In genomic region chr6:45608252-45608911, GRCh38 we compare ENCODE assay signal across 13 cellular contexts.
DNase-seq lines count a peak whose midpoint lies in the region; ATAC-seq, FAIRE-seq and TF ChIP-seq lines count a peak whose summit lies in the region.
"Had no signal": no experiment of that assay in that cellular context is flagged by ENCODE, and none has a peak within 500 bp of the region (broad histone marks: within the 10 kb centered on the region; RNA-seq: fewer than 3 reads in every experiment).

No MANE protein-coding gene starts in this region.

- no peak for TF ChIP-seq POLR2A in right lobe of liver (IDR thresholded peaks at IDR 0.05)

- FAIRE-seq in GM19239 (lab: Jason Lieb, UNC) = no peak

- no peaks in the 10 kb centered on the region for H3K36me3 ChIP-seq in right lobe of liver
- H3K36me3 ChIP-seq: HAP-1, thoracic aorta had no signal

- H3K4me1 Mint-ChIP-seq in activated T-helper 2 cell treated with anti-CD3 and anti-CD28 coated beads, Interferon-gamma antibody, Interleukin-2, Interleukin-4, amounts not matched to agents 10 μg/mL and 5 μg/mL and 100 μg/mL, durations not matched to agents 14 hours and 24 hours and 36 hours (ENCODE audit: low read depth) = peaks cover 48% of the 10 kb centered on the region

- peaks cover 15% of the 10 kb centered on the region for H3K9me3 Mint-ChIP-seq in activated T-helper 2 cell treated with anti-CD3 and anti-CD28 coated beads, Interferon-gamma antibody, Interleukin-2, Interleukin-4, amounts not matched to agents 10 μg/mL and 5 μg/mL and 100 μg/mL, durations not matched to agents 14 hours and 24 hours and 36 hours

- WGBS in right lobe of liver (ENCODE audit: insufficient coverage, low coverage, low lambda C conversion rate, missing lambda C conversion rate) = 65% methylated on average over 6 of the region's 10 CpGs

- TF ChIP-seq CTCF in AG10803 (conservative IDR thresholded peaks at IDR 0.05; ENCODE audit: low read length) = no peak
- TF ChIP-seq CTCF in right lobe of liver (IDR thresholded peaks at IDR 0.05) = no peak

- peaks cover 32% of the 10 kb centered on the region for H3K36me3 Mint-ChIP-seq in activated T-helper 2 cell treated with anti-CD3 and anti-CD28 coated beads, Interferon-gamma antibody, Interleukin-2, Interleukin-4, amounts not matched to agents 10 μg/mL and 5 μg/mL and 100 μg/mL, durations not matched to agents 14 hours and 24 hours and 36 hours (ENCODE audit: low read depth)
- H3K36me3 Mint-ChIP-seq: CD8-positive, alpha-beta T cell had no signal

- no peak overlapping the region for H3K4me3 Mint-ChIP-seq in activated T-helper 2 cell treated with anti-CD3 and anti-CD28 coated beads, Interferon-gamma antibody, Interleukin-2, Interleukin-4, amounts not matched to agents 10 μg/mL and 5 μg/mL and 100 μg/mL, durations not matched to agents 14 hours and 24 hours and 36 hours (ENCODE audit: low read depth)
- H3K4me3 Mint-ChIP-seq: activated naive CD4-positive, alpha-beta T cell treated with anti-CD3 and anti-CD28 coated beads for 36 hours; CD8-positive, alpha-beta T cell had no signal

- no peak overlapping the region for H3K27ac ChIP-seq in right lobe of liver
- H3K27ac ChIP-seq: thoracic aorta had no signal

- ATAC-seq in right lobe of liver (no peak), HG02840 (IDR thresholded peaks at IDR 0.05; ENCODE audit: low FRiP score, unreplicated experiment) (no peak)
- ATAC-seq: CD8-positive, alpha-beta T cell had no signal

- H3K27ac Mint-ChIP-seq in activated T-helper 2 cell treated with anti-CD3 and anti-CD28 coated beads, Interferon-gamma antibody, Interleukin-2, Interleukin-4, amounts not matched to agents 10 μg/mL and 5 μg/mL and 100 μg/mL, durations not matched to agents 14 hours and 24 hours and 36 hours = peak overlapping the region; percentile 78
- H3K27ac Mint-ChIP-seq: activated naive CD4-positive, alpha-beta T cell treated with anti-CD3 and anti-CD28 coated beads for 36 hours; CD8-positive, alpha-beta T cell had no signal

- DNase-seq in AG10803 (ENCODE audit: low read depth) (peak; percentile 56), HS-27A (ENCODE audit: low read depth) (peak; percentile 69), iPS-NIHi7 (ENCODE audit: extremely low spot score) (peak; percentile 22), NCI-H774 (lab: John Stamatoyannopoulos, UW) (no peak), right lobe of liver (no peak), GM19239 (ENCODE audit: insufficient read length, low spot score) (no peak)
- DNase-seq in activated T-helper 2 cell treated with anti-CD3 and anti-CD28 coated beads, Interferon-gamma antibody, Interleukin-2, Interleukin-4, amounts not matched to agents 10 μg/mL and 5 μg/mL and 100 μg/mL, durations not matched to agents 14 hours and 24 hours and 36 hours (ENCODE audit: low spot score) = no peak
- DNase-seq: activated naive CD4-positive, alpha-beta T cell treated with anti-CD3 and anti-CD28 coated beads for 36 hours; CD8-positive, alpha-beta T cell; NCI-H2171 treated with DMSO at 0.1 percent for 48 hours had no signal

- H3K4me3 ChIP-seq in AG10803 (ENCODE audit: low read length) = no peak overlapping the region
- no peak overlapping the region for H3K4me3 ChIP-seq in right lobe of liver
- H3K4me3 ChIP-seq: HAP-1, thoracic aorta had no signal

- no peaks in the 10 kb centered on the region for H3K27me3 Mint-ChIP-seq in activated T-helper 2 cell treated with anti-CD3 and anti-CD28 coated beads, Interferon-gamma antibody, Interleukin-2, Interleukin-4, amounts not matched to agents 10 μg/mL and 5 μg/mL and 100 μg/mL, durations not matched to agents 14 hours and 24 hours and 36 hours (ENCODE audit: low read depth)

- intact Hi-C loops in activated T-helper 2 cell treated with anti-CD3 and anti-CD28 coated beads, Interferon-gamma antibody, Interleukin-2, Interleukin-4, amounts not matched to agents 10 μg/mL and 5 μg/mL and 100 μg/mL, durations not matched to agents 14 hours and 24 hours and 36 hours (cut with micrococcal nuclease) = loop anchor here (1.0 to 5.0 kb wide), 6 partner anchors 14 to 314 kb away; no protein-coding TSS in a partner anchor
- intact Hi-C loops in right lobe of liver (cut with DNase I) = no loop called here

- no peaks in the 10 kb centered on the region for H3K9me3 ChIP-seq in right lobe of liver
- H3K9me3 ChIP-seq: HAP-1, thoracic aorta had no signal

- H3K4me1 ChIP-seq in right lobe of liver = no peaks in the 10 kb centered on the region
- H3K4me1 ChIP-seq: HAP-1 had no signal

- H3K27me3 ChIP-seq in right lobe of liver = no peaks in the 10 kb centered on the region

Comparison
In these comparisons a context has a peak if more than half of its experiments do, and no peak if none do; other contexts are left out.
1. DNase-seq: peak in AG10803 (single experiment), HS-27A (single experiment) and iPS-NIHi7 (single experiment); none in activated T-helper 2 cell treated with anti-CD3 and anti-CD28 coated beads, Interferon-gamma antibody, Interleukin-2, Interleukin-4, amounts not matched to agents 10 μg/mL and 5 μg/mL and 100 μg/mL, durations not matched to agents 14 hours and 24 hours and 36 hours (single experiment), NCI-H774 (single experiment), right lobe of liver (0 of 3) and GM19239 (single experiment).